Comparison of ENCODE assay signal across 19 cellular contexts in genomic region chr1:202680586-202681352, GRCh38. TPM values are rescaled to one million over a fixed set of nuclear protein-coding genes. Genes with fewer than 3 reads are reported as not detected.
DNase-seq lines count a peak whose midpoint lies in the region; ATAC-seq, FAIRE-seq and TF ChIP-seq lines count a peak whose summit lies in the region.
"Had no signal": no experiment of that assay in that cellular context is flagged by ENCODE, and none has a peak within 500 bp of the region (broad histone marks: within the 10 kb centered on the region; RNA-seq: fewer than 3 reads in every experiment).

No MANE protein-coding gene starts in this region.

- no peaks in the 10 kb centered on the region for H3K36me3 ChIP-seq in HepG2 (replicated peaks in 1 of 2; ENCODE audit: control insufficient read depth in 1 of 2, insufficient read depth in 2 of 2, low read length in 2 of 2)
- no peaks in the 10 kb centered on the region for H3K36me3 ChIP-seq in right lobe of liver
- H3K36me3 ChIP-seq in RWPE2 (ENCODE audit: low read depth): no peaks in the 10 kb centered on the region
- H3K36me3 ChIP-seq in iPS DF 6.9 (ENCODE audit: control insufficient read depth, insufficient read depth, low read length): no peaks in the 10 kb centered on the region
- no peaks in the 10 kb centered on the region for H3K36me3 ChIP-seq in spleen
- no peaks in the 10 kb centered on the region for H3K36me3 ChIP-seq in SJCRH30
- H3K36me3 ChIP-seq: SJSA1 had no signal

- in situ Hi-C loops in HepG2 (cut with HindIII; ENCODE audit: extremely low pct_ligation_motif_present, low pct_unique_long_range_greater_than_20kb): no loop called here

- H3K27me3 ChIP-seq in HepG2 (ENCODE audit: control insufficient read depth in 1 of 2, insufficient read depth in 2 of 2, low read length in 2 of 2) (peaks cover 1 to 30% of the 10 kb centered on the region in 2 experiments; a peak in 2 of 5 replicates), right lobe of liver (no peaks in the 10 kb centered on the region), RWPE2 (ENCODE audit: insufficient read depth, poor library complexity, severe bottlenecking) (peaks cover 4% of the 10 kb centered on the region), iPS DF 6.9 (ENCODE audit: control insufficient read depth, insufficient read depth, low read length) (no peaks in the 10 kb centered on the region), spleen (replicated peaks in 1 of 7) (peaks cover 0 to 65% (median 10%) of the 10 kb centered on the region in 7 donors), SJCRH30 (peaks cover 27% of the 10 kb centered on the region)

- TF ChIP-seq POLR2A in HepG2 (IDR thresholded peaks at IDR 0.05; ENCODE audit: insufficient read depth in 1 of 2, low read depth in 2 of 2, low read length in 2 of 2) (no peak), right lobe of liver (IDR thresholded peaks at IDR 0.05) (no peak), spleen (IDR thresholded peaks at IDR 0.05) (no peak)

- 64% methylated on average over 2 of the region's 2 CpGs for WGBS in HepG2 (ENCODE audit: low lambda C conversion rate)
- WGBS in right lobe of liver (ENCODE audit: insufficient coverage, low coverage, low lambda C conversion rate, missing lambda C conversion rate): 75% methylated on average over 2 of the region's 2 CpGs
- no CpG with 5 or more reads among the region's 2 CpGs for WGBS in iPS DF 6.9 (ENCODE audit: insufficient coverage, insufficient read length)
- 61 to 84% (median 72%) methylated on average over 2 of the region's 2 CpGs for WGBS in spleen, 5 donors

- H3K27ac ChIP-seq in HepG2 (ENCODE audit: extremely low read length, insufficient read depth, low read length) (no peak overlapping the region), right lobe of liver (no peak overlapping the region), RWPE2 (ENCODE audit: poor library complexity, severe bottlenecking) (no peak overlapping the region), iPS DF 6.9 (ENCODE audit: low read length) (no peak overlapping the region), spleen (no peak overlapping the region), SJCRH30 (no peak overlapping the region)
- H3K27ac ChIP-seq: KMS-11, SJSA1 had no signal

- POLR2A ChIA-PET in HepG2 (lab: Yijun Ruan, JAX): no interaction called here

- CTCF ChIA-PET in HepG2 (lab: Yijun Ruan, JAX; ENCODE audit: low intra/inter-chr PET ratio, low total read pairs): no interaction called here

- H2AFZ ChIP-seq in HepG2 (ENCODE audit: low read length): no peak overlapping the region

- BruUV-seq in HepG2 (replicated peaks; lab: Mats Ljungman, UMichigan): no TSS peak

- intact Hi-C loops in HepG2 (cut with micrococcal nuclease; ENCODE audit: unreplicated experiment): no loop called here
- intact Hi-C loops in right lobe of liver (cut with DNase I): no loop called here
- intact Hi-C loops in spleen (cut with DNase I; ENCODE audit: low total_unique reads): no loop called here

- ATAC-seq in HepG2: no peak
- no peak for ATAC-seq in right lobe of liver
- ATAC-seq in RWPE2 (ENCODE audit: low read depth): 0 out of 3 replicates have a peak, but pooled peaks have one; percentile 25

- H4K20me1 ChIP-seq in HepG2 (ENCODE audit: insufficient read depth, low read length): no peaks in the 10 kb centered on the region

- TF ChIP-seq CTCF in HepG2 (CRISPR knock-in tag; IDR thresholded peaks at IDR 0.05): no peak
- TF ChIP-seq CTCF in right lobe of liver (IDR thresholded peaks at IDR 0.05): no peak
- TF ChIP-seq CTCF in RWPE2 (IDR thresholded peaks at IDR 0.05; ENCODE audit: poor library complexity, severe bottlenecking): no peak
- TF ChIP-seq CTCF in spleen (IDR thresholded peaks at IDR 0.05 in 8 of 11, conservative IDR thresholded peaks at IDR 0.05 in 3 of 11): no peak

- DNase-seq in HepG2 (ENCODE audit: low spot score): no peak
- no peak for DNase-seq in right lobe of liver
- DNase-seq in RWPE2 (ENCODE audit: low spot score): peak; percentile 38
- peak; percentile 27 for DNase-seq in iPS DF 6.9 (ENCODE audit: low read depth, low spot score)
- peak; percentile 33 for DNase-seq in spleen
- DNase-seq in H4 (ENCODE audit: low spot score): no peak
- no peak for DNase-seq in SJCRH30
- DNase-seq in COR-L47 (lab: John Stamatoyannopoulos, UW): no peak
- DNase-seq: C1 segment of cervical spinal cord, DMS 273 treated with DMSO at 0.1 percent for 48 hours, NCI-H187, NCI-H446, OCI-M1, RPMI8226 had no signal

- H3K9me3 ChIP-seq in HepG2 (ENCODE audit: low read length) (0 out of 2 replicates have a peak, but pooled peaks cover 4% of the 10 kb centered on the region), right lobe of liver (no peaks in the 10 kb centered on the region), RWPE2 (ENCODE audit: severe bottlenecking) (peaks cover 3% of the 10 kb centered on the region), iPS DF 6.9 (ENCODE audit: control insufficient read depth, insufficient read depth, low read length) (no peaks in the 10 kb centered on the region), spleen (peaks cover 0 to 14% (median 9%) of the 10 kb centered on the region in 8 donors), SJCRH30 (replicated peaks) (peaks cover 3% of the 10 kb centered on the region; the same call in 1 of the 2 replicates)

- no peak for TF ChIP-seq EP300 in HepG2 (IDR thresholded peaks at IDR 0.05; ENCODE audit: low read depth in 2 of 2, low read length in 2 of 2)
- no peak for TF ChIP-seq EP300 in HepG2 (CRISPR knock-in tag; IDR thresholded peaks at IDR 0.05; ENCODE audit: borderline replicate concordance)

- no peak overlapping the region for H3K9ac ChIP-seq in HepG2 (ENCODE audit: insufficient read depth, low read depth, low read length)
- H3K9ac ChIP-seq: KMS-11 had no signal

- no peak overlapping the region for H3K4me3 ChIP-seq in HepG2 (replicated peaks in 1 of 3; ENCODE audit: insufficient read depth in 1 of 3, low read depth in 2 of 3, low read length in 3 of 3)
- no peak overlapping the region for H3K4me3 ChIP-seq in right lobe of liver
- no peak overlapping the region for H3K4me3 ChIP-seq in RWPE2 (ENCODE audit: severe bottlenecking)
- no peak overlapping the region for H3K4me3 ChIP-seq in iPS DF 6.9 (ENCODE audit: low read length)
- no peak overlapping the region for H3K4me3 ChIP-seq in spleen
- H3K4me3 ChIP-seq in SJCRH30: no peak overlapping the region
- H3K4me3 ChIP-seq: SJSA1 had no signal

- no peaks in the 10 kb centered on the region for H3K79me2 ChIP-seq in HepG2 (ENCODE audit: insufficient read depth, low read length)

- H3K4me1 ChIP-seq in HepG2 (ENCODE audit: insufficient read depth, low read length) (no peaks in the 10 kb centered on the region), right lobe of liver (no peaks in the 10 kb centered on the region), RWPE2 (ENCODE audit: insufficient read depth, poor library complexity, severe bottlenecking) (no peaks in the 10 kb centered on the region), iPS DF 6.9 (ENCODE audit: control insufficient read depth, insufficient read depth, low read length) (peaks cover 4% of the 10 kb centered on the region; the same call in 1 of the 2 replicates), spleen (no peaks in the 10 kb centered on the region), SJCRH30 (no peaks in the 10 kb centered on the region)
- H3K4me1 ChIP-seq: SJSA1 had no signal

- no peak overlapping the region for H3K4me2 ChIP-seq in HepG2 (ENCODE audit: low read depth, low read length)
- H3K4me2 ChIP-seq: KMS-11 had no signal

- TF ChIP-seq RAD21 in HepG2 (CRISPR knock-in tag; IDR thresholded peaks at IDR 0.05): no peak

- FAIRE-seq in HepG2 (lab: Jason Lieb, UNC): no peak
- FAIRE-seq: A204.1, GM19239 had no signal

TF ChIP-seq in HepG2, 621 proteins besides CTCF, POLR2A, EP300 and RAD21 (continues in another document):
- peak; percentile 81; the same call in 1 of the 2 replicates for TF ChIP-seq MIER2 (CRISPR knock-in tag; IDR thresholded peaks at IDR 0.05)

RNA-seq across cellular contexts. Expression of gene SYT2, which starts 29.5 kb away (rescaled TPM):
- total RNA-seq in HepG2 (2016; rRNA removed; fragmentation: Illumina TruSeq; extraction: Trizol): not detected in 2 replicates
- total RNA-seq in HepG2 (2016; cell fraction: cytosol; rRNA removed; fragmentation: Illumina TruSeq; extraction: Trizol; ENCODE audit: low read depth): not detected in 2 replicates
- total RNA-seq in HepG2 (2016; cell fraction: insoluble cytoplasmic fraction; rRNA removed; fragmentation: Illumina TruSeq; extraction: Trizol): not detected in 2 replicates
- not detected in 2 replicates for total RNA-seq in HepG2 (2016; cell fraction: membrane; rRNA removed; fragmentation: Illumina TruSeq; extraction: Trizol)
- total RNA-seq in HepG2 (2016; cell fraction: nucleus; rRNA removed; fragmentation: Illumina TruSeq; extraction: Trizol): not detected in 2 replicates
- polyA plus RNA-seq in HepG2 (2011; rRNA removed): not detected in 2 replicates
- not detected in 2 replicates for polyA plus RNA-seq in HepG2 (2011; cell fraction: cytosol; rRNA removed)
- polyA plus RNA-seq in HepG2 (2011; cell fraction: nucleus; rRNA removed): not detected in 2 replicates
- 0.03 TPM in 2 replicates for polyA plus RNA-seq in HepG2 (2012)
- polyA plus RNA-seq in HepG2 (2016; cell fraction: cytosol; fragmentation: Illumina TruSeq; extraction: Trizol; ENCODE audit: low read depth): not detected in 2 replicates
- polyA plus RNA-seq in HepG2 (2016; cell fraction: insoluble cytoplasmic fraction; fragmentation: Illumina TruSeq; extraction: Trizol; ENCODE audit: low read depth): not detected in 2 replicates
- not detected in 2 replicates for polyA plus RNA-seq in HepG2 (2016; cell fraction: membrane; fragmentation: Illumina TruSeq; extraction: Trizol; ENCODE audit: low read depth)
- polyA plus RNA-seq in HepG2 (2016; cell fraction: nucleus; fragmentation: Illumina TruSeq; extraction: Trizol; ENCODE audit: insufficient read depth, low read depth): not detected in 2 replicates
- polyA minus RNA-seq in HepG2 (2011; rRNA and poly(A)+ RNA removed; ENCODE audit: low replicate concordance): not detected in 2 replicates
- not detected in 2 replicates for polyA minus RNA-seq in HepG2 (2011; cell fraction: cytosol; rRNA and poly(A)+ RNA removed)
- polyA minus RNA-seq in HepG2 (2011; cell fraction: nucleus; rRNA and poly(A)+ RNA removed): not detected in 2 replicates
- not detected for total RNA-seq in right lobe of liver
- total RNA-seq in spleen: under 1 TPM in 4 of 7 donors, not detected in 3; 0.03 to 0.14 (median 0.08) TPM
- polyA plus RNA-seq in spleen: under 1 TPM; under 0.01 to 0.02 (median under 0.01) TPM
- 0.35 and 0.55 TPM in 2 replicates for total RNA-seq in H4 (2014; rRNA removed; shearing (Covaris generic))
- 0.03 and 0.06 TPM in 2 replicates for total RNA-seq in SJCRH30 (2014; rRNA removed; shearing (Covaris generic))
- total RNA-seq: M059J, SJSA1 had no signal

Comparison
In these comparisons a context has a peak if more than half of its experiments do, and no peak if none do; other contexts are left out.
1. DNase-seq: peak in RWPE2 (single experiment), iPS DF 6.9 (single experiment) and spleen (single experiment); none in HepG2 (single experiment), right lobe of liver (0 of 3), H4 (single experiment), SJCRH30 (0 of 2) and COR-L47 (single experiment).